In the genomic region with DNA sequence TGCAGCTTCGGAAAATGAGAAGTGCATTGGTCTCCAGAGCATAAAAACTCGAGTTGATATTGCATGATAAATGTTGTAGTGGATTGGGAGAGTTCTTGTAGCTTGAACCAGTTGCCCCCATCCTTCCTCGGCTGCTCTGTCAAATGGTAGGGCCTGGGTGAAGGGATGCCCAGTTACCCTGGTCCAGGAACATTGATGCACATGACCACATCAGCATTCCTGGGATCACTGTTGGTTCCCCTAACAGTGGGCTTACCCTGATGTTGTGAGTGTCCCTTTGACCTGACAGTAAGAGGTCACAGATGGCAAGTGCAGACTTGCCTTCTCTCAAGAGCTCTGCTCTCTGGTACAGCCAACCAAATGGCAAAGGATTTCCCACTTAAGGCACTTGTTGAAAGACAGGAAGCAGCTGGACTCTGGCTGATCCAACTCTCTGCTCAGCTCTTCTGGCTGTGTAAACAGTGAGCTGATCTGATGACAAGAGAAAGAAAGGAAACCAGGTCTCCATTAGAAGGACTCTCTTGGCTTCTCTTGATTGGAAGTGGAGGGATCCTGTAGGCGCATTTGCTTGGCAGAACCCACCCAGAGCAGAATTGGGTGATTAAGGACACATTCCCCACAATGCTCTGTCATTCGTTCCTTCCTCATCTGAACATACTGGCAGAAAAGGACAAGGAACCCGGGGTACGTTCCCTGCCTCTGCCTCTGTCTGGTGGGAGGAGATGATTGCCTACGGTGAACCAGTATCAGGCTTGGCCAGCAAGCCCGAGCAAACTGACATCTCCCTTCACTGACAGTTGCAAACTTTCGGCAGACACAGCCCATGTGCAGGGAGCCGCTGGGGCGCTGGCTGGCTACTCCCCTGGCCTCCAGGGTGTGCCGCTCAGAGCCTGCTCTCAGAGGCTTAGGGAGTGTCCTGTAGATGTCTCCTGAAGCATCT, we compare ENCODE assay signal across 8 cellular contexts. TPM values are rescaled to one million over a fixed set of nuclear protein-coding genes. Genes with fewer than 3 reads are reported as not detected.
DNase-seq lines count a peak whose midpoint lies in the region; ATAC-seq and TF ChIP-seq lines count a peak whose summit lies in the region.

No MANE protein-coding gene starts in this region.

- peaks cover 29 to 73% (median 46%) of the 10 kb centered on the region in 4 donors for H3K4me1 ChIP-seq in stomach

- no peaks in the 10 kb centered on the region for H3K36me3 ChIP-seq in stomach

- H3K27ac ChIP-seq in RWPE1 (peak overlapping the region; percentile 10), stomach (peak overlapping the region; percentile 9 to 75 (median 64))

- H3K27me3 ChIP-seq in stomach, result no peaks in the 10 kb centered on the region

- POLR2A ChIA-PET in RWPE1 (lab: Yijun Ruan, JAX; ENCODE audit: low non-redundant PET), result no interaction called here

- DNase-seq in Kasumi-1 (lab: John Stamatoyannopoulos, UW) (peak; percentile 75 to 79), RWPE1 (ENCODE audit: low spot score) (no peak), glomerular endothelial cell (ENCODE audit: extremely low read depth, low read depth, low spot score) (peak; percentile 91), stomach (no peak), midbrain (lab: John Stamatoyannopoulos, UW) (no peak), germinal center (ENCODE audit: low spot score) (no peak), 8988T (no peak)

- no peak for TF ChIP-seq POLR2A in stomach (IDR thresholded peaks at IDR 0.05)

- TF ChIP-seq EP300 in stomach (IDR thresholded peaks at IDR 0.05), result no peak

- H3K9me3 ChIP-seq in stomach, result no peaks in the 10 kb centered on the region

- intact Hi-C loops in stomach (cut with DNase I; ENCODE audit: low total_unique reads), result no loop called here

- WGBS in stomach, 5 donors, result 38 to 63% (median 58%) methylated on average over 13 of the region's 13 CpGs

- ATAC-seq in activated CD4-positive, CD25-positive, alpha-beta regulatory T cell treated with anti-CD3 and anti-CD28 coated beads, Interleukin-2, amount 50 U/mL, for 24 hours, result no peak

- no peak for TF ChIP-seq CTCF in RWPE1 (conservative IDR thresholded peaks at IDR 0.05; ENCODE audit: low read depth)
- TF ChIP-seq CTCF in stomach (IDR thresholded peaks at IDR 0.05), result no peak

- no peak overlapping the region for H3K4me3 ChIP-seq in stomach

- CTCF ChIA-PET in RWPE1 (lab: Yijun Ruan, JAX), result interaction anchor here (0.6 kb wide), 1 partner anchor 102 kb away, joined by 3 read pairs; no protein-coding TSS in a partner anchor

RNA-seq across cellular contexts. Expression of gene LDHD, which starts 29.3 kb away (rescaled TPM):
- total RNA-seq in glomerular endothelial cell (0.12 and 0.73 TPM in 2 replicates), stomach (100 to 1,000 TPM in 1 of 5 donors, 10 to 100 TPM in 3, 1 to 10 TPM in 1; 5.0 to 110 (median 27.2) TPM)
- 10 to 100 TPM; 13.0 to 34.2 (median 21.0) TPM for polyA plus RNA-seq in stomach

Comparison
In these comparisons a context has a peak if more than half of its experiments do, and no peak if none do; other contexts are left out.
1. DNase-seq: peak in Kasumi-1 (2 of 2) and glomerular endothelial cell (single experiment); none in RWPE1 (single experiment), stomach (single experiment), midbrain (single experiment), germinal center (single experiment) and 8988T (single experiment).